In genomic region chr10:106661133-106661766, GRCh38 we compare ENCODE assay signal across 19 cellular contexts.
"Had no signal": no experiment of that assay in that cellular context is flagged by ENCODE, and none has a peak within 500 bp of the region (broad histone marks: within the 10 kb centered on the region; RNA-seq: fewer than 3 reads in every experiment).

No MANE protein-coding gene starts in this region.

- H3K27ac ChIP-seq: gastrocnemius medialis, left lung, lower lobe of right lung, pancreas, stomach had no signal

- ATAC-seq: esophagus mucosa, gastrocnemius medialis, left lung, lower lobe of right lung, pancreas, right cardiac atrium had no signal

- H3K27ac Mint-ChIP-seq: memory B cell, naive B cell, nephron, progenitor cell of endocrine pancreas had no signal

- H3K4me3 Mint-ChIP-seq: memory B cell, naive B cell, nephron had no signal

- H3K36me3 ChIP-seq: gastrocnemius medialis, left lung, lower lobe of right lung, pancreas, stomach had no signal

- H3K4me1 ChIP-seq: gastrocnemius medialis, left lung, lower lobe of right lung, pancreas, stomach had no signal

- H3K9me3 ChIP-seq: gastrocnemius medialis, pancreas had no signal

- DNase-seq: effector memory CD4-positive, alpha-beta T cell; gastrocnemius medialis; glutamatergic neuron; islet precursor cell; left lung; lower lobe of right lung; midbrain; naive B cell; pancreas; right cardiac atrium; small intestine; stimulated activated CD4-positive, alpha-beta T cell treated with anti-CD3 and anti-CD28 coated beads, Interleukin-12 subunit alpha, Interleukin-12 subunit beta, amount 100 ng/mL, for 4 hours; stimulated activated naive CD4-positive, alpha-beta T cell; stomach; trophoblast cell had no signal

- H3K4me3 ChIP-seq: gastrocnemius medialis, left lung, lower lobe of right lung, pancreas, stomach had no signal

- H3K36me3 Mint-ChIP-seq: memory B cell, naive B cell had no signal

- H3K27me3 Mint-ChIP-seq: memory B cell, naive B cell, progenitor cell of endocrine pancreas had no signal

- H3K27me3 ChIP-seq: gastrocnemius medialis, left lung, pancreas, stomach had no signal

- H3K4me1 Mint-ChIP-seq: memory B cell, naive B cell, nephron had no signal
